28 cellular contexts compared by ENCODE assay signal in the genomic region with DNA sequence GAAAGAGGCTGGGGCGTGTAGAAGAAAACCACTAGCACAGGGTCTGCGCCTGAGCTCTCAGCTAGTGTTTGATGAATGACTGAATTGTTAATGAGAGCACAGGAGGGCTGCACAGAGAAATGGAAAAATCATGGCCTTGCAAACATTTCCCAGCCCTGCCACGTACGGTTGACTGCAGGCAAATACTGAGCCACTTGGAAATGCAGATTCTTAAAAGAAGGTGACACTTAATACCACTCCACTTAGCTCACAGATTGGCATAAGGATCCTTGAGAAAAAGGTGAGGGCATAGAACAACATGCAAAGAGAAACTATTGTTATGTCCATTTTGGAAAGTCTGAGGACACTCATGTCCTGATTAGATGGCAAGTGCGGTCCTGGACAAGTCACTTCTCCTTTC.
"Had no signal": no experiment of that assay in that cellular context is flagged by ENCODE, and none has a peak within 500 bp of the region (broad histone marks: within the 10 kb centered on the region; RNA-seq: fewer than 3 reads in every experiment).

No MANE protein-coding gene starts in this region.

- H3K27me3 Mint-ChIP-seq: activated naive CD8-positive, alpha-beta T cell treated with anti-CD3 and anti-CD28 coated beads for 36 hours had no signal

- ATAC-seq: activated CD8-positive, alpha-beta T cell treated with anti-CD3 and anti-CD28 coated beads, Interleukin-2, amount 10 ng/mL, durations not matched to agents 7 days and 5 days; activated T-cell treated with anti-CD3 and anti-CD28 coated beads, Interleukin-2, amount 50 U/mL, for 4 hours; K562; Panc1 had no signal

- H3K27ac ChIP-seq: brain microvascular endothelial cell, SJCRH30, SK-N-MC, WERI-Rb-1 had no signal

- H3K36me3 ChIP-seq: brain microvascular endothelial cell, SJCRH30, WERI-Rb-1 had no signal

- DNase-seq: activated CD4-positive, alpha-beta T cell treated with anti-CD3 and anti-CD28 coated beads for 1 hour; activated CD4-positive, alpha-beta T cell treated with anti-CD3 and anti-CD28 coated beads for 48 hours; activated CD4-positive, alpha-beta T cell treated with anti-CD3 and anti-CD28 coated beads, Interleukin-2, amount 50 U/mL, for 4 hours; activated CD4-positive, CD25-positive, alpha-beta regulatory T cell; activated CD8-positive, alpha-beta T cell treated with anti-CD3 and anti-CD28 coated beads, Interleukin-2, amount 10 ng/mL, durations not matched to agents 7 days and 5 days; activated effector memory CD4-positive, alpha-beta T cell treated with Interleukin-2 at 50 U/mL for 16 hours; activated naive CD4-positive, alpha-beta T cell treated with anti-CD3 and anti-CD28 coated beads, Interleukin-2, amount 50 U/mL, for 16 hours; activated naive CD8-positive, alpha-beta T cell treated with anti-CD3 and anti-CD28 coated beads for 36 hours; activated T-cell treated with anti-CD3 and anti-CD28 coated beads for 4 hours; activated T-cell treated with anti-CD3 and anti-CD28 coated beads, Interleukin-2, amount 50 U/mL, for 4 hours; amniotic stem cell; aorta; brain microvascular endothelial cell; central memory CD4-positive, alpha-beta T cell; NCI-H1092 treated with DMSO at 0.1 percent for 48 hours; NCI-H1694; NCI-H2029; NCI-H2107; NCI-H226; NCI-H446 treated with DMSO at 0.1 percent for 48 hours; SHP77; SJCRH30; T1000; WERI-Rb-1 had no signal

- H3K36me3 Mint-ChIP-seq: activated naive CD8-positive, alpha-beta T cell treated with anti-CD3 and anti-CD28 coated beads for 36 hours had no signal

- H3K27me3 ChIP-seq: brain microvascular endothelial cell, SJCRH30 had no signal

- H3K9me3 ChIP-seq: SJCRH30 had no signal

- H3K27ac Mint-ChIP-seq: activated CD8-positive, alpha-beta T cell treated with anti-CD3 and anti-CD28 coated beads, Interleukin-2, amount 10 ng/mL, durations not matched to agents 7 days and 5 days; activated naive CD8-positive, alpha-beta T cell treated with anti-CD3 and anti-CD28 coated beads for 36 hours; activated T-helper 1 cell treated with anti-CD3 and anti-CD28 coated beads, Interleukin-12 subunit alpha, Interleukin-12 subunit beta, Interleukin-2, Interleukin-4 antibody, amounts not matched to agents 30 ng/mL and 10 ng/mL and 1 ng/mL, durations not matched to agents 14 hours and 24 hours and 36 hours had no signal

- H3K4me1 ChIP-seq: SJCRH30 had no signal

- H3K9me3 Mint-ChIP-seq: activated naive CD8-positive, alpha-beta T cell treated with anti-CD3 and anti-CD28 coated beads for 36 hours; activated T-cell treated with anti-CD3 and anti-CD28 coated beads, Interleukin-2, amount 50 U/mL, for 4 hours; activated T-helper 1 cell treated with anti-CD3 and anti-CD28 coated beads, Interleukin-12 subunit alpha, Interleukin-12 subunit beta, Interleukin-2, Interleukin-4 antibody, amounts not matched to agents 30 ng/mL and 10 ng/mL and 1 ng/mL, durations not matched to agents 14 hours and 24 hours and 36 hours had no signal

- H3K4me3 Mint-ChIP-seq: activated CD8-positive, alpha-beta T cell treated with anti-CD3 and anti-CD28 coated beads, Interleukin-2, amount 10 ng/mL, durations not matched to agents 7 days and 5 days; activated naive CD8-positive, alpha-beta T cell treated with anti-CD3 and anti-CD28 coated beads for 36 hours; activated T-cell treated with anti-CD3 and anti-CD28 coated beads, Interleukin-2, amount 50 U/mL, for 4 hours; activated T-helper 1 cell treated with anti-CD3 and anti-CD28 coated beads, Interleukin-12 subunit alpha, Interleukin-12 subunit beta, Interleukin-2, Interleukin-4 antibody, amounts not matched to agents 30 ng/mL and 10 ng/mL and 1 ng/mL, durations not matched to agents 14 hours and 24 hours and 36 hours had no signal

- H3K4me3 ChIP-seq: K562, SJCRH30, SK-N-MC had no signal

- H3K4me1 Mint-ChIP-seq: activated naive CD8-positive, alpha-beta T cell treated with anti-CD3 and anti-CD28 coated beads for 36 hours had no signal

- FAIRE-seq: K562 had no signal
